8 cellular contexts compared by ENCODE assay signal in genomic region chr1:156677616-156678596, GRCh38. TPM values are rescaled to one million over a fixed set of nuclear protein-coding genes. Genes with fewer than 3 reads are reported as not detected.
A peak's percentile ranks its signal among the peaks of the same experiment; 100 is the strongest.
DNase-seq lines count a peak whose midpoint lies in the region; ATAC-seq and TF ChIP-seq lines count a peak whose summit lies in the region.

No MANE protein-coding gene starts in this region.

- in situ Hi-C loops in HAP-1 (cut with MboI; ENCODE audit: low sequenced_read_pairs), result no loop called here

- peaks cover 42% of the 10 kb centered on the region for H3K4me1 ChIP-seq in HAP-1
- H3K4me1 ChIP-seq in osteoblast (ENCODE audit: insufficient read depth, low read length), result peaks cover 16% of the 10 kb centered on the region

- H2AFZ ChIP-seq in osteoblast (ENCODE audit: low read length), result peak overlapping the region; percentile 94

- no peak overlapping the region for H3K27ac ChIP-seq in osteoblast (ENCODE audit: low read depth, low read length)

- DNase-seq in COLO668 (lab: John Stamatoyannopoulos, UW; ENCODE audit: unreplicated experiment) (peak; percentile 61), HAP-1 (ENCODE audit: low spot score in 2 of 2) (peak; percentile 84 to 86), NCI-H446 treated with DMSO at 0.1 percent for 48 hours (lab: John Stamatoyannopoulos, UW) (peak; percentile 43), head of caudate nucleus (peak in 41 of 42 donors; percentile 58 to 92 (median 79)), osteoblast (ENCODE audit: insufficient read length, low spot score, missing footprints) (peak; percentile 98), cerebellar nuclear complex (lab: John Stamatoyannopoulos, UW) (no peak)
- peak; percentile 29 for DNase-seq in activated naive CD8-positive, alpha-beta T cell treated with anti-CD3 and anti-CD28 coated beads for 36 hours

- no peaks in the 10 kb centered on the region for H4K20me1 ChIP-seq in osteoblast (ENCODE audit: insufficient read depth, low read length)

- H3K4me1 Mint-ChIP-seq in activated naive CD8-positive, alpha-beta T cell treated with anti-CD3 and anti-CD28 coated beads for 36 hours, result peaks cover 12% of the 10 kb centered on the region

- peak overlapping the region; percentile 97 for H3K4me2 ChIP-seq in osteoblast (ENCODE audit: insufficient read depth, low read length)

- no peaks in the 10 kb centered on the region for H3K36me3 Mint-ChIP-seq in activated naive CD8-positive, alpha-beta T cell treated with anti-CD3 and anti-CD28 coated beads for 36 hours

- TF ChIP-seq POLR2A in GM18505 (IDR thresholded peaks at IDR 0.05; ENCODE audit: borderline replicate concordance, extremely low read depth, insufficient read depth, insufficient read length), result no peak

- H3K4me3 ChIP-seq in HAP-1, result peak overlapping the region; percentile 35
- peak overlapping the region; percentile 68 for H3K4me3 ChIP-seq in osteoblast (ENCODE audit: insufficient read depth, low read length)

- no peak overlapping the region for H3K4me3 Mint-ChIP-seq in activated naive CD8-positive, alpha-beta T cell treated with anti-CD3 and anti-CD28 coated beads for 36 hours

- H3K27me3 Mint-ChIP-seq in activated naive CD8-positive, alpha-beta T cell treated with anti-CD3 and anti-CD28 coated beads for 36 hours, result peaks cover 66% of the 10 kb centered on the region

- no peak for ATAC-seq in GM18505 (IDR thresholded peaks at IDR 0.05; ENCODE audit: unreplicated experiment)

- no peaks in the 10 kb centered on the region for H3K79me2 ChIP-seq in osteoblast (ENCODE audit: insufficient read depth, low read length)

- H3K27ac Mint-ChIP-seq in activated naive CD8-positive, alpha-beta T cell treated with anti-CD3 and anti-CD28 coated beads for 36 hours, result no peak overlapping the region

- H3K27me3 ChIP-seq in HAP-1 (ENCODE audit: low read depth), result peaks cover 21% of the 10 kb centered on the region
- peaks cover 24% of the 10 kb centered on the region for H3K27me3 ChIP-seq in osteoblast (ENCODE audit: insufficient read depth, low read length)

- H3K9me3 Mint-ChIP-seq in activated naive CD8-positive, alpha-beta T cell treated with anti-CD3 and anti-CD28 coated beads for 36 hours, result no peaks in the 10 kb centered on the region

- intact Hi-C loops in head of caudate nucleus (cut with DNase I), result loop anchor here (1.0 kb wide), 1 partner anchor 18 kb away; no protein-coding TSS in a partner anchor

- TF ChIP-seq CTCF in osteoblast (IDR thresholded peaks at IDR 0.05; ENCODE audit: extremely low read depth, low read depth, low read length), result peak; percentile 96

- H3K9me3 ChIP-seq in HAP-1, result no peaks in the 10 kb centered on the region
- H3K9me3 ChIP-seq in osteoblast (ENCODE audit: low read depth, low read length), result no peaks in the 10 kb centered on the region

- H3K36me3 ChIP-seq in HAP-1 (replicated peaks) (peaks cover 11% of the 10 kb centered on the region), osteoblast (ENCODE audit: insufficient read depth, low read length) (no peaks in the 10 kb centered on the region)

RNA-seq across cellular contexts. Expression of gene NES, which starts 0.7 kb away (rescaled TPM):
- total RNA-seq in activated naive CD8-positive, alpha-beta T cell treated with anti-CD3 and anti-CD28 coated beads for 36 hours, result under 1 TPM in 1 of 2 experiments, not detected in 1; 0.04 TPM
- 0.36 and 1.5 TPM in 2 replicates for total RNA-seq in osteoblast

RNA-seq across cellular contexts. Expression of gene CRABP2, which starts 27.5 kb away (rescaled TPM):
- 1 to 10 TPM; 1.2 to 1.6 TPM for total RNA-seq in activated naive CD8-positive, alpha-beta T cell treated with anti-CD3 and anti-CD28 coated beads for 36 hours
- 9.1 and 16.6 TPM in 2 replicates for total RNA-seq in osteoblast

RNA-seq across cellular contexts. Expression of gene BCAN, which starts 36.0 kb away (rescaled TPM):
- total RNA-seq in activated naive CD8-positive, alpha-beta T cell treated with anti-CD3 and anti-CD28 coated beads for 36 hours, result not detected
- total RNA-seq in osteoblast, result not detected in 2 replicates

RNA-seq across cellular contexts. Expression of gene METTL25B, which starts 50.4 kb away (rescaled TPM):
- total RNA-seq in activated naive CD8-positive, alpha-beta T cell treated with anti-CD3 and anti-CD28 coated beads for 36 hours, result 10 to 100 TPM; 24.4 to 24.9 TPM
- 8.3 and 12.7 TPM in 2 replicates for total RNA-seq in osteoblast

RNA-seq across cellular contexts. Expression of gene ISG20L2, which starts 50.7 kb away (rescaled TPM):
- 10 to 100 TPM; 74.9 to 77.4 TPM for total RNA-seq in activated naive CD8-positive, alpha-beta T cell treated with anti-CD3 and anti-CD28 coated beads for 36 hours
- 16.8 and 21.0 TPM in 2 replicates for total RNA-seq in osteoblast

Comparison
In these comparisons a context has a peak if more than half of its experiments do, and no peak if none do; other contexts are left out.
1. DNase-seq: peak in COLO668 (single experiment), HAP-1 (2 of 2), NCI-H446 treated with DMSO at 0.1 percent for 48 hours (single experiment), activated naive CD8-positive, alpha-beta T cell treated with anti-CD3 and anti-CD28 coated beads for 36 hours (single experiment), head of caudate nucleus (41 of 42) and osteoblast (single experiment); none in cerebellar nuclear complex (0 of 2).